Comparison of ENCODE assay signal across 24 cellular contexts in genomic region chr3:144358191-144358590, GRCh38.
"Had no signal": no experiment of that assay in that cellular context is flagged by ENCODE, and none has a peak within 500 bp of the region (broad histone marks: within the 10 kb centered on the region; RNA-seq: fewer than 3 reads in every experiment).

No MANE protein-coding gene starts in this region.

- H3K27me3 Mint-ChIP-seq: activated CD8-positive, alpha-beta memory T cell treated with anti-CD3 and anti-CD28 coated beads, Interleukin-2, amount 10 ng/mL, durations not matched to agents 7 days and 5 days; activated T-cell treated with anti-CD3 and anti-CD28 coated beads, Interleukin-2, amount 50 U/mL, for 24 hours; brain had no signal

- H3K4me3 Mint-ChIP-seq: activated CD8-positive, alpha-beta memory T cell treated with anti-CD3 and anti-CD28 coated beads, Interleukin-2, amount 10 ng/mL, durations not matched to agents 7 days and 5 days; activated naive CD8-positive, alpha-beta T cell treated with anti-CD3 and anti-CD28 coated beads, Interleukin-2, amount 50 U/mL, for 24 hours; activated T-cell treated with anti-CD3 and anti-CD28 coated beads, Interleukin-2, amount 50 U/mL, for 24 hours; activated T-helper 1 cell treated with anti-CD3 and anti-CD28 coated beads, Interleukin-12 subunit alpha, Interleukin-12 subunit beta, Interleukin-2, Interleukin-4 antibody, amounts not matched to agents 30 ng/mL and 10 ng/mL and 1 ng/mL, durations not matched to agents 14 hours and 24 hours and 36 hours; brain; T-helper 1 cell treated with Interleukin-12 subunit alpha and Interleukin-12 subunit beta and Interleukin-4 antibody, amounts not matched to agents 30 μg/mL and 1 μg/mL, for 36 hours had no signal

- H3K36me3 Mint-ChIP-seq: activated CD8-positive, alpha-beta memory T cell treated with anti-CD3 and anti-CD28 coated beads, Interleukin-2, amount 10 ng/mL, durations not matched to agents 7 days and 5 days; activated naive CD4-positive, alpha-beta T cell treated with anti-CD3 and anti-CD28 coated beads, Interleukin-2, amount 50 U/mL, for 72 hours; brain had no signal

- H3K36me3 ChIP-seq: ascending aorta, Peyer's patch had no signal

- H3K27me3 ChIP-seq: ascending aorta, Peyer's patch had no signal

- H3K4me1 ChIP-seq: ascending aorta, Peyer's patch had no signal

- H3K4me3 ChIP-seq: ascending aorta, K562, Peyer's patch had no signal

- H3K27ac Mint-ChIP-seq: activated CD8-positive, alpha-beta memory T cell treated with anti-CD3 and anti-CD28 coated beads, Interleukin-2, amount 10 ng/mL, durations not matched to agents 7 days and 5 days; activated naive CD4-positive, alpha-beta T cell treated with anti-CD3 and anti-CD28 coated beads, Interleukin-2, amount 50 U/mL, for 72 hours; activated naive CD8-positive, alpha-beta T cell treated with anti-CD3 and anti-CD28 coated beads, Interleukin-2, amount 50 U/mL, for 24 hours; activated T-cell treated with anti-CD3 and anti-CD28 coated beads, Interleukin-2, amount 50 U/mL, for 24 hours; activated T-helper 1 cell treated with anti-CD3 and anti-CD28 coated beads, Interleukin-12 subunit alpha, Interleukin-12 subunit beta, Interleukin-2, Interleukin-4 antibody, amounts not matched to agents 30 ng/mL and 10 ng/mL and 1 ng/mL, durations not matched to agents 14 hours and 24 hours and 36 hours; brain; T-helper 1 cell treated with Interleukin-12 subunit alpha and Interleukin-12 subunit beta and Interleukin-4 antibody, amounts not matched to agents 30 μg/mL and 1 μg/mL, for 36 hours had no signal

- H3K4me1 Mint-ChIP-seq: activated CD8-positive, alpha-beta memory T cell treated with anti-CD3 and anti-CD28 coated beads, Interleukin-2, amount 10 ng/mL, durations not matched to agents 7 days and 5 days; activated naive CD8-positive, alpha-beta T cell treated with anti-CD3 and anti-CD28 coated beads, Interleukin-2, amount 50 U/mL, for 24 hours; brain had no signal

- H3K9me3 ChIP-seq: ascending aorta, Peyer's patch had no signal

- ATAC-seq: activated CD4-positive, CD25-positive, alpha-beta regulatory T cell treated with anti-CD3 and anti-CD28 coated beads, Interleukin-2, amount 50 U/mL, for 24 hours; activated CD8-positive, alpha-beta memory T cell treated with anti-CD3 and anti-CD28 coated beads, Interleukin-2, amount 10 ng/mL, durations not matched to agents 7 days and 5 days; activated naive CD4-positive, alpha-beta T cell treated with anti-CD3 and anti-CD28 coated beads, Interleukin-2, amount 50 U/mL, for 72 hours; activated naive CD8-positive, alpha-beta T cell treated with anti-CD3 and anti-CD28 coated beads, Interleukin-2, amount 50 U/mL, for 24 hours; K562 had no signal

- H3K9me3 Mint-ChIP-seq: activated naive CD8-positive, alpha-beta T cell treated with anti-CD3 and anti-CD28 coated beads, Interleukin-2, amount 50 U/mL, for 24 hours; activated T-cell treated with anti-CD3 and anti-CD28 coated beads, Interleukin-2, amount 50 U/mL, for 24 hours; activated T-helper 1 cell treated with anti-CD3 and anti-CD28 coated beads, Interleukin-12 subunit alpha, Interleukin-12 subunit beta, Interleukin-2, Interleukin-4 antibody, amounts not matched to agents 30 ng/mL and 10 ng/mL and 1 ng/mL, durations not matched to agents 14 hours and 24 hours and 36 hours; brain; T-helper 1 cell treated with Interleukin-12 subunit alpha and Interleukin-12 subunit beta and Interleukin-4 antibody, amounts not matched to agents 30 μg/mL and 1 μg/mL, for 36 hours had no signal

- H3K27ac ChIP-seq: ascending aorta, Peyer's patch, RWPE1 had no signal

- DNase-seq: activated CD4-positive, alpha-beta T cell treated with anti-CD3 and anti-CD28 coated beads for 4 hours; activated CD8-positive, alpha-beta memory T cell treated with anti-CD3 and anti-CD28 coated beads, Interleukin-2, amount 10 ng/mL, durations not matched to agents 7 days and 5 days; activated effector memory CD4-positive, alpha-beta T cell treated with anti-CD3 and anti-CD28 coated beads, Interleukin-2, amount 50 U/mL, for 16 hours; activated naive CD4-positive, alpha-beta T cell treated with Interleukin-2 at 50 U/mL for 16 hours; activated naive CD8-positive, alpha-beta T cell treated with anti-CD3 and anti-CD28 coated beads, Interleukin-2, amount 50 U/mL, for 24 hours; activated T-cell treated with anti-CD3 and anti-CD28 coated beads, Interleukin-2, amount 50 U/mL, for 24 hours; amniotic stem cell; Karpas-422; NCI-H1105 treated with DMSO at 0.1 percent for 48 hours; NCI-H1436 treated with DMSO at 0.1 percent for 48 hours; NCI-H187; NCI-H2081; NCI-H446; NCI-H524; Peyer's patch; Right ventricle myocardium superior had no signal
